In genomic region chr20:63698739-63699465, GRCh38 we compare ENCODE assay signal across 8 cellular contexts. TPM values are rescaled to one million over a fixed set of nuclear protein-coding genes. Genes with fewer than 3 reads are reported as not detected.
DNase-seq lines count a peak whose midpoint lies in the region; ATAC-seq, FAIRE-seq and TF ChIP-seq lines count a peak whose summit lies in the region.

No MANE protein-coding gene starts in this region.

- ATAC-seq in stimulated activated naive CD8-positive, alpha-beta T cell treated with anti-CD3 and anti-CD28 coated beads, Interleukin-15, amount 100 ng/mL, for 72 hours, result peak; percentile 45
- ATAC-seq in HG02885 (IDR thresholded peaks at IDR 0.05; ENCODE audit: poor library complexity, unreplicated experiment), result no peak

- H3K36me3 ChIP-seq in HUES6 (ENCODE audit: control insufficient read depth, insufficient read depth, low read length) (peaks cover 7% of the 10 kb centered on the region; the same call in 1 of the 2 replicates), ascending aorta (peaks cover 15 to 41% of the 10 kb centered on the region in 2 donors), keratinocyte (ENCODE audit: control insufficient read depth in 2 of 2, extremely low read depth in 1 of 2, insufficient read depth in 2 of 2, low read length in 2 of 2) (peaks cover 5 to 11% of the 10 kb centered on the region in 2 experiments)

- H3K4me2 ChIP-seq in keratinocyte (ENCODE audit: control insufficient read depth, extremely low read depth, insufficient read depth, low read depth, low read length), result peak overlapping the region; percentile 99

- no peak overlapping the region for H3K4me3 ChIP-seq in HUES6 (ENCODE audit: low read depth, low read length)
- no peak overlapping the region for H3K4me3 ChIP-seq in ascending aorta
- H3K4me3 ChIP-seq in keratinocyte (ENCODE audit: control insufficient read depth in 2 of 3, extremely low read depth in 1 of 3, insufficient read depth in 2 of 3, low read depth in 1 of 3, low read length in 3 of 3), result peak overlapping the region; percentile 55 to 92 (median 79)

- TF ChIP-seq CTCF in AG09319 (IDR thresholded peaks at IDR 0.05; ENCODE audit: low read depth, low read length) (no peak), ascending aorta (IDR thresholded peaks at IDR 0.05) (no peak), keratinocyte (optimal IDR thresholded peaks at IDR 0.05 in 1 of 3, IDR thresholded peaks at IDR 0.05 in 1 of 3, conservative IDR thresholded peaks at IDR 0.05 in 1 of 3; ENCODE audit: extremely low read depth in 1 of 3, insufficient read depth in 2 of 3, low read length in 3 of 3) (no peak)

- H3K27ac ChIP-seq in HUES6 (ENCODE audit: low read depth, low read length), result peak overlapping the region; percentile 68; the same call in 1 of the 2 replicates
- peak overlapping the region; percentile 64 to 78 for H3K27ac ChIP-seq in ascending aorta
- H3K27ac ChIP-seq in keratinocyte (ENCODE audit: control insufficient read depth, insufficient read depth, low read length), result peak overlapping the region; percentile 84

- H3K4me3 Mint-ChIP-seq in stimulated activated naive CD8-positive, alpha-beta T cell treated with anti-CD3 and anti-CD28 coated beads, Interleukin-15, amount 100 ng/mL, for 72 hours, result peak overlapping the region in 1 of 2 donors; percentile 70

- H3K4me1 ChIP-seq in HUES6 (ENCODE audit: control insufficient read depth, insufficient read depth, low read length), result peaks cover 32% of the 10 kb centered on the region
- peaks cover 16 to 18% of the 10 kb centered on the region in 2 donors for H3K4me1 ChIP-seq in ascending aorta
- peaks cover 45% of the 10 kb centered on the region for H3K4me1 ChIP-seq in keratinocyte (ENCODE audit: control insufficient read depth, extremely low read depth, insufficient read depth, low read length)

- intact Hi-C loops in ascending aorta (cut with DNase I), result loop anchor here (5.0 kb wide), 1 partner anchor 37 kb away; no protein-coding TSS in a partner anchor

- dilution Hi-C loops in keratinocyte (cut with MboI; ENCODE audit: extremely low pct_ligation_motif_present, low sequenced_read_pairs), result no loop called here

- H3K27me3 ChIP-seq in HUES6 (ENCODE audit: control insufficient read depth, insufficient read depth, low read length) (no peaks in the 10 kb centered on the region), ascending aorta (no peaks in the 10 kb centered on the region), keratinocyte (ENCODE audit: control insufficient read depth, extremely low read depth, insufficient read depth, low read length) (no peaks in the 10 kb centered on the region)

- H3K9me1 ChIP-seq in keratinocyte (ENCODE audit: control insufficient read depth, extremely low read depth, insufficient read depth, low read length), result no peaks in the 10 kb centered on the region

- H3K9me3 Mint-ChIP-seq in stimulated activated naive CD8-positive, alpha-beta T cell treated with anti-CD3 and anti-CD28 coated beads, Interleukin-15, amount 100 ng/mL, for 72 hours, result no peaks in the 10 kb centered on the region

- no peaks in the 10 kb centered on the region for H4K20me1 ChIP-seq in keratinocyte (ENCODE audit: control insufficient read depth, extremely low read depth, insufficient read depth, low read length)

- peak overlapping the region; percentile 25 for H3K9ac ChIP-seq in HUES6 (ENCODE audit: low read length)
- peak overlapping the region; percentile 72 for H3K9ac ChIP-seq in keratinocyte (ENCODE audit: control insufficient read depth, extremely low read depth, insufficient read depth, low read length)

- H3K27me3 Mint-ChIP-seq in stimulated activated naive CD8-positive, alpha-beta T cell treated with anti-CD3 and anti-CD28 coated beads, Interleukin-15, amount 100 ng/mL, for 72 hours, result no peaks in the 10 kb centered on the region

- peaks cover 55% of the 10 kb centered on the region for H3K4me1 Mint-ChIP-seq in stimulated activated naive CD8-positive, alpha-beta T cell treated with anti-CD3 and anti-CD28 coated beads, Interleukin-15, amount 100 ng/mL, for 72 hours

- peak; percentile 53 for FAIRE-seq in keratinocyte (lab: Jason Lieb, UNC)

- DNase-seq in AG09319 (ENCODE audit: extremely low read depth, low read depth), result peak; percentile 69
- DNase-seq in ascending aorta (ENCODE audit: low spot score in 2 of 2), result peak in 1 of 2 donors; percentile 82
- DNase-seq in keratinocyte (ENCODE audit: low read depth, low spot score), result peak; percentile 79
- DNase-seq in stimulated activated naive CD8-positive, alpha-beta T cell treated with anti-CD3 and anti-CD28 coated beads, Interleukin-15, amount 100 ng/mL, for 72 hours, result peak in 1 of 2 donors; percentile 44
- DNase-seq in NCI-H187 (lab: John Stamatoyannopoulos, UW), result no peak
- DNase-seq in Ammon's horn (ENCODE audit: low spot score), result no peak

- H3K27ac Mint-ChIP-seq in stimulated activated naive CD8-positive, alpha-beta T cell treated with anti-CD3 and anti-CD28 coated beads, Interleukin-15, amount 100 ng/mL, for 72 hours, result peak overlapping the region in 1 of 2 donors; percentile 95

- peaks cover 16% of the 10 kb centered on the region for H3K79me2 ChIP-seq in keratinocyte (ENCODE audit: control insufficient read depth, insufficient read depth, low read length)

- H3K9me3 ChIP-seq in HUES6 (ENCODE audit: control insufficient read depth, insufficient read depth, low read depth, low read length) (no peaks in the 10 kb centered on the region), ascending aorta (no peaks in the 10 kb centered on the region), keratinocyte (ENCODE audit: control insufficient read depth, low read depth, low read length) (no peaks in the 10 kb centered on the region)

- no peak overlapping the region for H2AFZ ChIP-seq in keratinocyte (ENCODE audit: control insufficient read depth, low read length)

RNA-seq across cellular contexts. Expression of gene TNFRSF6B, which starts 2.5 kb away (rescaled TPM):
- 119 TPM for total RNA-seq in ascending aorta
- 51.9 to 151 TPM (median 58.1 TPM) in 3 replicates for polyA plus RNA-seq in keratinocyte
- polyA plus RNA-seq in keratinocyte (2011; ENCODE audit: low read depth), result not detected
- polyA plus RNA-seq in keratinocyte (2011; cell fraction: cytosol; rRNA removed), result 22.8 and 142 TPM in 2 replicates
- polyA plus RNA-seq in keratinocyte (2011; cell fraction: nucleus; rRNA removed), result 36.9 and 60.1 TPM in 2 replicates
- 0.62 and 194 TPM in 2 replicates for polyA plus RNA-seq in keratinocyte (2012; ENCODE audit: low replicate concordance)
- polyA minus RNA-seq in keratinocyte, result 16.6 to 69.8 TPM (median 21.5 TPM) in 3 replicates
- 176 TPM for polyA minus RNA-seq in keratinocyte (2011; cell fraction: cytosol; rRNA and poly(A)+ RNA removed)
- polyA minus RNA-seq in keratinocyte (2011; cell fraction: nucleus; rRNA and poly(A)+ RNA removed), result 25.7 and 29.0 TPM in 2 replicates

RNA-seq across cellular contexts. Expression of gene ARFRP1, which starts 8.9 kb away (rescaled TPM):
- total RNA-seq in ascending aorta, result 50.8 TPM
- polyA plus RNA-seq in keratinocyte, result 29.7 to 37.4 TPM (median 30.4 TPM) in 3 replicates
- polyA plus RNA-seq in keratinocyte (2011; ENCODE audit: low read depth), result 20.9 TPM
- 15.8 and 25.3 TPM in 2 replicates for polyA plus RNA-seq in keratinocyte (2011; cell fraction: cytosol; rRNA removed)
- 46.0 and 47.3 TPM in 2 replicates for polyA plus RNA-seq in keratinocyte (2011; cell fraction: nucleus; rRNA removed)
- 18.3 and 33.6 TPM in 2 replicates for polyA plus RNA-seq in keratinocyte (2012; ENCODE audit: low replicate concordance)
- polyA minus RNA-seq in keratinocyte, result 12.5 to 46.9 TPM (median 15.5 TPM) in 3 replicates
- 21.1 TPM for polyA minus RNA-seq in keratinocyte (2011; cell fraction: cytosol; rRNA and poly(A)+ RNA removed)
- 14.7 and 14.8 TPM in 2 replicates for polyA minus RNA-seq in keratinocyte (2011; cell fraction: nucleus; rRNA and poly(A)+ RNA removed)

RNA-seq across cellular contexts. Expression of gene ZGPAT, which starts 8.9 kb away (rescaled TPM):
- total RNA-seq in ascending aorta, result 42.4 TPM
- 7.8 to 13.5 TPM (median 12.2 TPM) in 3 replicates for polyA plus RNA-seq in keratinocyte
- polyA plus RNA-seq in keratinocyte (2011; ENCODE audit: low read depth), result 6.3 TPM
- polyA plus RNA-seq in keratinocyte (2011; cell fraction: cytosol; rRNA removed), result 3.9 and 8.9 TPM in 2 replicates
- polyA plus RNA-seq in keratinocyte (2011; cell fraction: nucleus; rRNA removed), result 24.4 and 29.3 TPM in 2 replicates
- 9.7 and 18.1 TPM in 2 replicates for polyA plus RNA-seq in keratinocyte (2012; ENCODE audit: low replicate concordance)
- polyA minus RNA-seq in keratinocyte, result 6.9 to 20.2 TPM (median 9.2 TPM) in 3 replicates
- polyA minus RNA-seq in keratinocyte (2011; cell fraction: cytosol; rRNA and poly(A)+ RNA removed), result 8.8 TPM
- polyA minus RNA-seq in keratinocyte (2011; cell fraction: nucleus; rRNA and poly(A)+ RNA removed), result 6.9 and 9.7 TPM in 2 replicates

RNA-seq across cellular contexts. Expression of gene LIME1, which starts 37.6 kb away (rescaled TPM):
- total RNA-seq in ascending aorta, result 7.3 TPM
- 0.60 to 3.5 TPM (median 0.75 TPM) in 3 replicates for polyA plus RNA-seq in keratinocyte
- 0.29 TPM for polyA plus RNA-seq in keratinocyte (2011; ENCODE audit: low read depth)
- polyA plus RNA-seq in keratinocyte (2011; cell fraction: cytosol; rRNA removed), result 0.13 and 1.2 TPM in 2 replicates
- polyA plus RNA-seq in keratinocyte (2011; cell fraction: nucleus; rRNA removed), result 9.4 and 13.5 TPM in 2 replicates
- polyA plus RNA-seq in keratinocyte (2012; ENCODE audit: low replicate concordance), result 1.5 TPM in 2 replicates
- polyA minus RNA-seq in keratinocyte, result 0.45 to 0.59 TPM (median 0.52 TPM) in 3 replicates
- not detected for polyA minus RNA-seq in keratinocyte (2011; cell fraction: cytosol; rRNA and poly(A)+ RNA removed)
- 3.3 and 6.1 TPM in 2 replicates for polyA minus RNA-seq in keratinocyte (2011; cell fraction: nucleus; rRNA and poly(A)+ RNA removed)

RNA-seq across cellular contexts. Expression of gene SLC2A4RG, which starts 40.7 kb away (rescaled TPM):
- 114 TPM for total RNA-seq in ascending aorta
- polyA plus RNA-seq in keratinocyte, result 18.3 to 33.6 TPM (median 23.5 TPM) in 3 replicates
- polyA plus RNA-seq in keratinocyte (2011; ENCODE audit: low read depth), result 11.9 TPM
- 8.2 and 30.1 TPM in 2 replicates for polyA plus RNA-seq in keratinocyte (2011; cell fraction: cytosol; rRNA removed)
- 26.1 and 47.7 TPM in 2 replicates for polyA plus RNA-seq in keratinocyte (2011; cell fraction: nucleus; rRNA removed)
- polyA plus RNA-seq in keratinocyte (2012; ENCODE audit: low replicate concordance), result 19.5 and 45.1 TPM in 2 replicates
- 5.2 to 19.3 TPM (median 8.9 TPM) in 3 replicates for polyA minus RNA-seq in keratinocyte
- 47.8 TPM for polyA minus RNA-seq in keratinocyte (2011; cell fraction: cytosol; rRNA and poly(A)+ RNA removed)
- polyA minus RNA-seq in keratinocyte (2011; cell fraction: nucleus; rRNA and poly(A)+ RNA removed), result 9.2 and 15.1 TPM in 2 replicates

Comparison
In these comparisons a context has a peak if more than half of its experiments do, and no peak if none do; other contexts are left out.
1. DNase-seq: peak in AG09319 (single experiment) and keratinocyte (single experiment); none in NCI-H187 (0 of 2) and Ammon's horn (single experiment).
2. H3K4me3 ChIP-seq: peak in keratinocyte (3 of 3); none in HUES6 (single experiment) and ascending aorta (0 of 2).
3. Peak in every context shown above with its lines, with median percentiles within 50 percentile points of each other: H3K27ac ChIP-seq.